Comparison of ENCODE assay signal across 8 cellular contexts in genomic region chr7:35690574-35690973, GRCh38. TPM values are rescaled to one million over a fixed set of nuclear protein-coding genes. Genes with fewer than 3 reads are reported as not detected.
DNase-seq lines count a peak whose midpoint lies in the region; ATAC-seq and TF ChIP-seq lines count a peak whose summit lies in the region.
"Not testable (repeated sequence)": the region's sequence is repeated elsewhere in the genome, so short reads cannot be mapped to it uniquely, and the experiment has no call there.

No MANE protein-coding gene starts in this region.

- H3K79me2 ChIP-seq in OCI-LY3 (ENCODE audit: low read length): peaks cover 37% of the 10 kb centered on the region

- not testable (repeated sequence) for H3K27me3 ChIP-seq in CD4-positive, CD25-positive, alpha-beta regulatory T cell (ENCODE audit: control insufficient read depth, insufficient read depth, low read length); OCI-LY3 (ENCODE audit: low read depth, low read length)

- H3K36me3 ChIP-seq in CD4-positive, CD25-positive, alpha-beta regulatory T cell (ENCODE audit: control insufficient read depth, insufficient read depth, low read length); OCI-LY3 (replicated peaks; ENCODE audit: low read depth, low read length): not testable (repeated sequence)

- H3K4me1 ChIP-seq in CD4-positive, CD25-positive, alpha-beta regulatory T cell (ENCODE audit: control insufficient read depth, insufficient read depth, low read length, poor library complexity, severe bottlenecking): peaks cover 67% of the 10 kb centered on the region
- H3K4me1 ChIP-seq in OCI-LY3 (ENCODE audit: low read length): peaks cover 26% of the 10 kb centered on the region

- peak overlapping the region; percentile 91 to 99 (median 97) for H3K27ac Mint-ChIP-seq in CD4-positive, CD25-positive, alpha-beta regulatory T cell
- H3K27ac Mint-ChIP-seq in activated naive CD4-positive, alpha-beta T cell treated with anti-CD3 and anti-CD28 coated beads, Interleukin-2, amount 10 ng/mL, durations not matched to agents 7 days and 5 days: peak overlapping the region; percentile 99
- peak overlapping the region; percentile 3 for H3K27ac Mint-ChIP-seq in chondrocyte (ENCODE audit: unreplicated experiment)
- H3K27ac Mint-ChIP-seq in memory B cell: peak overlapping the region; percentile 95
- peak overlapping the region; percentile 99 for H3K27ac Mint-ChIP-seq in stimulated activated effector memory CD8-positive, alpha-beta T cell treated with anti-CD3 and anti-CD28 coated beads, Interleukin-12 subunit alpha, Interleukin-12 subunit beta, amount 100 ng/mL, for 72 hours

- peak overlapping the region; percentile 82 for H3K4me2 ChIP-seq in OCI-LY3 (ENCODE audit: low read length)

- not testable (repeated sequence) for H3K27me3 Mint-ChIP-seq in CD4-positive, CD25-positive, alpha-beta regulatory T cell; activated naive CD4-positive, alpha-beta T cell treated with anti-CD3 and anti-CD28 coated beads, Interleukin-2, amount 10 ng/mL, durations not matched to agents 7 days and 5 days; chondrocyte (ENCODE audit: low read depth); memory B cell

- H3K9ac ChIP-seq in OCI-LY3 (ENCODE audit: low read length): peak overlapping the region; percentile 36

- CTCF ChIA-PET in activated naive CD4-positive, alpha-beta T cell treated with anti-CD3 and anti-CD28 coated beads, Interleukin-2, amount 10 ng/mL, durations not matched to agents 7 days and 5 days (lab: Charles Lee): interaction anchor here (0.7 kb wide), 1 partner anchor 10 kb away, joined by 3 read pairs; no protein-coding TSS in a partner anchor

- H3K4me1 Mint-ChIP-seq in CD4-positive, CD25-positive, alpha-beta regulatory T cell: peaks cover 46 to 70% (median 58%) of the 10 kb centered on the region in 4 donors
- H3K4me1 Mint-ChIP-seq in activated naive CD4-positive, alpha-beta T cell treated with anti-CD3 and anti-CD28 coated beads, Interleukin-2, amount 10 ng/mL, durations not matched to agents 7 days and 5 days: peaks cover 68% of the 10 kb centered on the region
- H3K4me1 Mint-ChIP-seq in chondrocyte (ENCODE audit: low read depth): peaks cover 69% of the 10 kb centered on the region
- H3K4me1 Mint-ChIP-seq in memory B cell: peaks cover 49% of the 10 kb centered on the region
- peaks cover 53% of the 10 kb centered on the region for H3K4me1 Mint-ChIP-seq in stimulated activated effector memory CD8-positive, alpha-beta T cell treated with anti-CD3 and anti-CD28 coated beads, Interleukin-12 subunit alpha, Interleukin-12 subunit beta, amount 100 ng/mL, for 72 hours

- H3K4me3 Mint-ChIP-seq in CD4-positive, CD25-positive, alpha-beta regulatory T cell: peak overlapping the region; percentile 89 to 98 (median 94)
- peak overlapping the region; percentile 99 for H3K4me3 Mint-ChIP-seq in activated naive CD4-positive, alpha-beta T cell treated with anti-CD3 and anti-CD28 coated beads, Interleukin-2, amount 10 ng/mL, durations not matched to agents 7 days and 5 days
- H3K4me3 Mint-ChIP-seq in chondrocyte (ENCODE audit: unreplicated experiment): not testable (repeated sequence)
- peak overlapping the region; percentile 96 for H3K4me3 Mint-ChIP-seq in memory B cell
- H3K4me3 Mint-ChIP-seq in stimulated activated effector memory CD8-positive, alpha-beta T cell treated with anti-CD3 and anti-CD28 coated beads, Interleukin-12 subunit alpha, Interleukin-12 subunit beta, amount 100 ng/mL, for 72 hours: peak overlapping the region; percentile 96

- not testable (repeated sequence) for H3K9me3 ChIP-seq in CD4-positive, CD25-positive, alpha-beta regulatory T cell (ENCODE audit: control insufficient read depth in 2 of 2, low read length in 2 of 2); OCI-LY3 (ENCODE audit: insufficient read depth, low read length)

- peak overlapping the region; percentile 99 for H3K4me3 ChIP-seq in CD4-positive, CD25-positive, alpha-beta regulatory T cell (ENCODE audit: low read depth, low read length)
- peak overlapping the region; percentile 46 for H3K4me3 ChIP-seq in Jurkat, Clone E6-1 (ENCODE audit: low read length)
- peak overlapping the region; percentile 69 for H3K4me3 ChIP-seq in OCI-LY3 (ENCODE audit: low read length)

- DNase-seq in CD4-positive, CD25-positive, alpha-beta regulatory T cell: peak in 2 of 3 donors; percentile 32 to 43
- DNase-seq in Jurkat, Clone E6-1 (ENCODE audit: low read depth, low spot score); chondrocyte (ENCODE audit: low spot score); memory B cell (ENCODE audit: low spot score in 2 of 2); stimulated activated effector memory CD8-positive, alpha-beta T cell treated with anti-CD3 and anti-CD28 coated beads, Interleukin-12 subunit alpha, Interleukin-12 subunit beta, amount 100 ng/mL, for 72 hours (ENCODE audit: low spot score in 2 of 2): not testable (repeated sequence)
- DNase-seq in activated CD4-positive, alpha-beta T cell treated with anti-CD3 and anti-CD28 coated beads for 48 hours: peak; percentile 9
- DNase-seq in activated naive CD4-positive, alpha-beta T cell treated with anti-CD3 and anti-CD28 coated beads, Interleukin-2, amount 10 ng/mL, durations not matched to agents 7 days and 5 days: peak; percentile 54

- not testable (repeated sequence) for TF ChIP-seq CTCF in OCI-LY3 (IDR thresholded peaks at IDR 0.05; ENCODE audit: low read depth, low read length); chondrocyte (IDR thresholded peaks at IDR 0.05)

- ATAC-seq in CD4-positive, CD25-positive, alpha-beta regulatory T cell (ENCODE audit: low read depth in 2 of 2); memory B cell (ENCODE audit: low read depth); stimulated activated effector memory CD8-positive, alpha-beta T cell treated with anti-CD3 and anti-CD28 coated beads, Interleukin-12 subunit alpha, Interleukin-12 subunit beta, amount 100 ng/mL, for 72 hours: not testable (repeated sequence)

- H3K9me3 Mint-ChIP-seq in CD4-positive, CD25-positive, alpha-beta regulatory T cell; activated naive CD4-positive, alpha-beta T cell treated with anti-CD3 and anti-CD28 coated beads, Interleukin-2, amount 10 ng/mL, durations not matched to agents 7 days and 5 days; chondrocyte (ENCODE audit: low read depth); memory B cell; stimulated activated effector memory CD8-positive, alpha-beta T cell treated with anti-CD3 and anti-CD28 coated beads, Interleukin-12 subunit alpha, Interleukin-12 subunit beta, amount 100 ng/mL, for 72 hours: not testable (repeated sequence)

- H3K27ac ChIP-seq in CD4-positive, CD25-positive, alpha-beta regulatory T cell (ENCODE audit: insufficient read depth, low read length, poor library complexity, severe bottlenecking): peak overlapping the region; percentile 93
- H3K27ac ChIP-seq in OCI-LY3 (ENCODE audit: low read length): not testable (repeated sequence)

- H3K36me3 Mint-ChIP-seq in CD4-positive, CD25-positive, alpha-beta regulatory T cell: peaks cover 16% of the 10 kb centered on the region
- H3K36me3 Mint-ChIP-seq in activated naive CD4-positive, alpha-beta T cell treated with anti-CD3 and anti-CD28 coated beads, Interleukin-2, amount 10 ng/mL, durations not matched to agents 7 days and 5 days: peaks cover 49% of the 10 kb centered on the region
- not testable (repeated sequence) for H3K36me3 Mint-ChIP-seq in chondrocyte (ENCODE audit: low read depth); memory B cell
- H3K36me3 Mint-ChIP-seq in stimulated activated effector memory CD8-positive, alpha-beta T cell treated with anti-CD3 and anti-CD28 coated beads, Interleukin-12 subunit alpha, Interleukin-12 subunit beta, amount 100 ng/mL, for 72 hours: peaks cover 46% of the 10 kb centered on the region

- H2AFZ ChIP-seq in OCI-LY3 (ENCODE audit: low read depth, low read length): not testable (repeated sequence)

- not testable (repeated sequence) for H4K20me1 ChIP-seq in OCI-LY3 (ENCODE audit: insufficient read depth, low read length)

RNA-seq across cellular contexts. Expression of gene HERPUD2, which starts 4.4 kb away (rescaled TPM):
- total RNA-seq in CD4-positive, CD25-positive, alpha-beta regulatory T cell: 113 TPM
- polyA plus RNA-seq in CD4-positive, CD25-positive, alpha-beta regulatory T cell: 10 to 100 TPM; 75.2 to 81.3 (median 79.7) TPM
- 20.9 TPM for polyA plus RNA-seq in Jurkat, Clone E6-1 (2012; ENCODE audit: insufficient read depth, insufficient read length)
- 24.2 to 29.9 TPM (median 28.3 TPM) in 3 replicates for total RNA-seq in chondrocyte

Comparison
In these comparisons a context has a peak if more than half of its experiments do, and no peak if none do; other contexts are left out.
1. H3K4me3 ChIP-seq: peak in every context shown above with its lines; median percentile 99 in CD4-positive, CD25-positive, alpha-beta regulatory T cell; 69 in OCI-LY3; 46 in Jurkat, Clone E6-1.
2. H3K27ac Mint-ChIP-seq: peak in every context shown above with its lines; median percentile 99 in activated naive CD4-positive, alpha-beta T cell treated with anti-CD3 and anti-CD28 coated beads, Interleukin-2, amount 10 ng/mL, durations not matched to agents 7 days and 5 days; 99 in stimulated activated effector memory CD8-positive, alpha-beta T cell treated with anti-CD3 and anti-CD28 coated beads, Interleukin-12 subunit alpha, Interleukin-12 subunit beta, amount 100 ng/mL, for 72 hours; 97 in CD4-positive, CD25-positive, alpha-beta regulatory T cell; 95 in memory B cell; 3 in chondrocyte.